ENCODE assay signal across 29 cellular contexts in the genomic region with DNA sequence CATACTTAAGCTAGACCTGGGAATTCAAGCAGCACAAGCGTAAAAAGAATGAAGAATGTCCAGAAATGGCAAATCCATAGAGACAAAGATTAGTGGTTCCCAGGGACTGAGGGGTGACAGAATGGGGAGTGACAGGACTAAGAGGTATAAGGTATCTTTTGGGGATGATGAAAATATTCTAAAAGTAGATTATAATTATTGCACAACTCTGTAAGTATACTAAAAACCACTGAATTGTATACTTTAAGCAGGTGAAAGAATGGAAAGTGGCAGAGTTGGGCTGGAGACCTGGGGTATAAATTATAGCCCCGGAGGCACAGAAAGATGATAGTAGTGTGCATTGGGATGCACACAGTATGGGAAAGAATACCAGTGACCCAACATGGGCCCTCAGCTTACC. TPM values are rescaled to one million over a fixed set of nuclear protein-coding genes. Genes with fewer than 3 reads are reported as not detected.
A peak's percentile ranks its signal among the peaks of the same experiment; 100 is the strongest.
DNase-seq lines count a peak whose midpoint lies in the region; ATAC-seq, FAIRE-seq and TF ChIP-seq lines count a peak whose summit lies in the region.
"Had no signal": no experiment of that assay in that cellular context is flagged by ENCODE, and none has a peak within 500 bp of the region (broad histone marks: within the 10 kb centered on the region; RNA-seq: fewer than 3 reads in every experiment).

No MANE protein-coding gene starts in this region.

- H3K9ac ChIP-seq in K562 (ENCODE audit: insufficient read depth in 1 of 2, low read depth in 2 of 2, low read length in 2 of 2), result no peak overlapping the region
- H3K9ac ChIP-seq: BLaER1, KMS-11 had no signal

- DNase-seq in activated T-cell treated with anti-CD3 and anti-CD28 coated beads, Interleukin-2, amount 50 U/mL, for 72 hours, result no peak
- no peak for DNase-seq in activated T-cell treated with anti-CD3 and anti-CD28 coated beads, Interleukin-2, amount 50 U/mL, for 48 hours
- DNase-seq in CD4-positive, CD25-positive, alpha-beta regulatory T cell, result no peak
- no peak for DNase-seq in CD8-positive, alpha-beta memory T cell
- no peak for DNase-seq in K562 (ENCODE audit: extremely low read depth in 1 of 4, low spot score in 3 of 4)
- no peak for DNase-seq in activated CD8-positive, alpha-beta memory T cell treated with anti-CD3 and anti-CD28 coated beads for 24 hours
- DNase-seq: Calu3, DMS153, DND-41, H7, NCI-H1048, NCI-H1417, NCI-H1694, NCI-H2029 treated with DMSO at 0.1 percent for 48 hours, NCI-H2227 treated with DMSO at 0.1 percent for 48 hours, NCI-H526 treated with DMSO at 0.1 percent for 48 hours, PC-9, SJCRH30 had no signal

- no peaks in the 10 kb centered on the region for H3K9me3 ChIP-seq in CD4-positive, CD25-positive, alpha-beta regulatory T cell (ENCODE audit: control insufficient read depth in 2 of 2, low read length in 2 of 2)
- no peaks in the 10 kb centered on the region for H3K9me3 ChIP-seq in CD8-positive, alpha-beta memory T cell (ENCODE audit: low read length)
- H3K9me3 ChIP-seq in K562 (replicated peaks; ENCODE audit: control insufficient read depth, insufficient read depth, low read depth, low read length), result no peaks in the 10 kb centered on the region
- H3K9me3 ChIP-seq: BLaER1, SJCRH30 had no signal

- no peak for TF ChIP-seq RAD21 in K562 (CRISPR knock-in tag; conservative IDR thresholded peaks at IDR 0.05 in 1 of 2, IDR thresholded peaks at IDR 0.05 in 1 of 2)

- H3K9me1 ChIP-seq in K562 (ENCODE audit: control insufficient read depth, insufficient read depth, low read length), result no peaks in the 10 kb centered on the region

- no peak overlapping the region for H2AFZ ChIP-seq in K562 (ENCODE audit: low read depth, low read length)
- H2AFZ ChIP-seq: PC-9 had no signal

- no peak for TF ChIP-seq CTCF in K562 (IDR thresholded peaks at IDR 0.05 in 2 of 3, conservative IDR thresholded peaks at IDR 0.05 in 1 of 3; ENCODE audit: insufficient read depth in 2 of 3, low read depth in 1 of 3, low read length in 3 of 3)

- ATAC-seq in activated T-cell treated with anti-CD3 and anti-CD28 coated beads, Interleukin-2, amount 50 U/mL, for 72 hours (replicated peaks in 1 of 2), result no peak
- ATAC-seq in CD4-positive, CD25-positive, alpha-beta regulatory T cell (ENCODE audit: low read depth in 2 of 2), result no peak
- ATAC-seq in K562, result no peak
- no peak for ATAC-seq in HG03565 (IDR thresholded peaks at IDR 0.05; ENCODE audit: unreplicated experiment)
- no peak for ATAC-seq in GM21786 (IDR thresholded peaks at IDR 0.05; ENCODE audit: unreplicated experiment)
- ATAC-seq: Right ventricle myocardium inferior, SK-N-SH treated with all-trans-retinoic acid at 6 μM for 48 hours had no signal

- in situ Hi-C loops in K562 (cut with MboI), result no loop called here

- H3K4me3 ChIP-seq in CD4-positive, CD25-positive, alpha-beta regulatory T cell (ENCODE audit: low read depth, low read length), result no peak overlapping the region
- no peak overlapping the region for H3K4me3 ChIP-seq in CD8-positive, alpha-beta memory T cell (ENCODE audit: low read length)
- H3K4me3 ChIP-seq in K562, result no peak overlapping the region
- H3K4me3 ChIP-seq: BLaER1, PC-9, SJCRH30 had no signal

- no peak overlapping the region for H3K4me2 ChIP-seq in K562 (ENCODE audit: insufficient read depth, low read length)
- H3K4me2 ChIP-seq: BLaER1, KMS-11, PC-9 had no signal

- H3K36me3 ChIP-seq in CD4-positive, CD25-positive, alpha-beta regulatory T cell (ENCODE audit: control insufficient read depth, insufficient read depth, low read length), result peaks cover 40% of the 10 kb centered on the region
- peaks cover 14% of the 10 kb centered on the region for H3K36me3 ChIP-seq in CD8-positive, alpha-beta memory T cell (ENCODE audit: insufficient read depth, low read length)
- H3K36me3 ChIP-seq in K562 (ENCODE audit: control insufficient read depth, insufficient read depth, low read length), result peaks cover 70% of the 10 kb centered on the region

- CTCF ChIA-PET in CD8-positive, alpha-beta memory T cell (lab: Charles Lee), result no interaction called here
- CTCF ChIA-PET in K562 (lab: Yijun Ruan, JAX; ENCODE audit: low intra/inter-chr PET ratio), result no interaction called here

- no peak overlapping the region for H3K27ac ChIP-seq in CD4-positive, CD25-positive, alpha-beta regulatory T cell (ENCODE audit: insufficient read depth, low read length, poor library complexity, severe bottlenecking)
- H3K27ac ChIP-seq in CD8-positive, alpha-beta memory T cell (ENCODE audit: low read depth, low read length), result no peak overlapping the region
- no peak overlapping the region for H3K27ac ChIP-seq in K562 (ENCODE audit: extremely low read depth, low read depth, low read length)
- H3K27ac ChIP-seq: BLaER1, KMS-11, PC-9, SJCRH30 had no signal

- H3K27ac Mint-ChIP-seq in activated T-cell treated with anti-CD3 and anti-CD28 coated beads, Interleukin-2, amount 50 U/mL, for 72 hours, result peak overlapping the region; percentile 79
- H3K27ac Mint-ChIP-seq in CD4-positive, CD25-positive, alpha-beta regulatory T cell, result peak overlapping the region; percentile 16 to 61 (median 24)
- peak overlapping the region in 6 of 8 donors; percentile 5 to 83 (median 61) for H3K27ac Mint-ChIP-seq in CD8-positive, alpha-beta memory T cell

- no peak for FAIRE-seq in K562 (lab: Jason Lieb, UNC)
- FAIRE-seq: GM19239, HTR-8/SVneo had no signal

- 94% methylated on average over 2 of the region's 2 CpGs for WGBS in K562 (ENCODE audit: insufficient coverage, low coverage, missing lambda C conversion rate)

- H3K36me3 Mint-ChIP-seq in activated T-cell treated with anti-CD3 and anti-CD28 coated beads, Interleukin-2, amount 50 U/mL, for 72 hours (ENCODE audit: insufficient read depth in 2 of 2), result peaks cover 14 to 17% of the 10 kb centered on the region in 2 donors
- H3K36me3 Mint-ChIP-seq in CD4-positive, CD25-positive, alpha-beta regulatory T cell, result peaks cover 20% of the 10 kb centered on the region
- H3K36me3 Mint-ChIP-seq in CD8-positive, alpha-beta memory T cell, result peaks cover 0 to 55% (median 15%) of the 10 kb centered on the region in 3 donors

- no TSS peak for BruUV-seq in K562 (replicated peaks; lab: Mats Ljungman, UMichigan)

- TF ChIP-seq EP300 in K562 (IDR thresholded peaks at IDR 0.05; ENCODE audit: low read length), result no peak

- H3K4me1 Mint-ChIP-seq in activated T-cell treated with anti-CD3 and anti-CD28 coated beads, Interleukin-2, amount 50 U/mL, for 72 hours (ENCODE audit: low read depth), result peaks cover 49% of the 10 kb centered on the region
- H3K4me1 Mint-ChIP-seq in CD4-positive, CD25-positive, alpha-beta regulatory T cell, result peaks cover 22 to 71% (median 34%) of the 10 kb centered on the region in 4 donors
- peaks cover 46 to 66% (median 64%) of the 10 kb centered on the region in 3 donors for H3K4me1 Mint-ChIP-seq in CD8-positive, alpha-beta memory T cell

- TF ChIP-seq POLR2A in K562 (conservative IDR thresholded peaks at IDR 0.05), result no peak

- H3K4me1 ChIP-seq in CD4-positive, CD25-positive, alpha-beta regulatory T cell (ENCODE audit: control insufficient read depth, insufficient read depth, low read length, poor library complexity, severe bottlenecking), result peaks cover 33% of the 10 kb centered on the region
- H3K4me1 ChIP-seq in CD8-positive, alpha-beta memory T cell (ENCODE audit: insufficient read depth, low read length), result peaks cover 27% of the 10 kb centered on the region
- H3K4me1 ChIP-seq in K562 (replicated peaks in 1 of 2; ENCODE audit: control insufficient read depth in 2 of 2, insufficient read depth in 2 of 2, low read length in 2 of 2), result peaks cover 9 to 10% of the 10 kb centered on the region in 2 experiments; a peak in 3 of 5 replicates
- H3K4me1 ChIP-seq: SJCRH30 had no signal

- intact Hi-C loops in K562 (cut with micrococcal nuclease), result no loop called here

- no peaks in the 10 kb centered on the region for H3K27me3 Mint-ChIP-seq in activated T-cell treated with anti-CD3 and anti-CD28 coated beads, Interleukin-2, amount 50 U/mL, for 72 hours (ENCODE audit: low read depth)
- H3K27me3 Mint-ChIP-seq in CD4-positive, CD25-positive, alpha-beta regulatory T cell, result no peaks in the 10 kb centered on the region
- no peaks in the 10 kb centered on the region for H3K27me3 Mint-ChIP-seq in CD8-positive, alpha-beta memory T cell

- POLR2A ChIA-PET in CD8-positive, alpha-beta memory T cell (lab: Charles Lee), result no interaction called here
- POLR2A ChIA-PET in K562 (lab: Yijun Ruan, JAX), result no interaction called here

- peaks cover 76% of the 10 kb centered on the region for H3K79me2 ChIP-seq in K562 (ENCODE audit: control insufficient read depth, insufficient read depth, low read length)

- H3K4me3 Mint-ChIP-seq in activated T-cell treated with anti-CD3 and anti-CD28 coated beads, Interleukin-2, amount 50 U/mL, for 72 hours, result no peak overlapping the region
- peak overlapping the region in 1 of 4 donors; percentile 33 for H3K4me3 Mint-ChIP-seq in CD4-positive, CD25-positive, alpha-beta regulatory T cell
- peak overlapping the region in 1 of 7 donors; percentile 50 for H3K4me3 Mint-ChIP-seq in CD8-positive, alpha-beta memory T cell

- H3K27me3 ChIP-seq in CD4-positive, CD25-positive, alpha-beta regulatory T cell (ENCODE audit: control insufficient read depth, insufficient read depth, low read length), result no peaks in the 10 kb centered on the region
- no peaks in the 10 kb centered on the region for H3K27me3 ChIP-seq in CD8-positive, alpha-beta memory T cell (ENCODE audit: insufficient read depth, low read length, poor library complexity, severe bottlenecking)
- no peaks in the 10 kb centered on the region for H3K27me3 ChIP-seq in K562 (ENCODE audit: control insufficient read depth in 2 of 2, insufficient read depth in 2 of 2, low read length in 2 of 2)
- H3K27me3 ChIP-seq: BLaER1, SJCRH30 had no signal

- H3K9me3 Mint-ChIP-seq in activated T-cell treated with anti-CD3 and anti-CD28 coated beads, Interleukin-2, amount 50 U/mL, for 72 hours, result no peaks in the 10 kb centered on the region
- peaks cover 0 to 1% (median 0%) of the 10 kb centered on the region in 7 donors for H3K9me3 Mint-ChIP-seq in CD4-positive, CD25-positive, alpha-beta regulatory T cell
- no peaks in the 10 kb centered on the region for H3K9me3 Mint-ChIP-seq in CD8-positive, alpha-beta memory T cell

- H4K20me1 ChIP-seq in K562 (replicated peaks; ENCODE audit: control insufficient read depth, insufficient read depth, low read length), result peaks cover 17% of the 10 kb centered on the region; the same call in 1 of the 2 replicates

RNA-seq across cellular contexts. Expression of a gene that starts 5.6 kb away (rescaled TPM):
- total RNA-seq in activated T-cell treated with anti-CD3 and anti-CD28 coated beads, Interleukin-2, amount 50 U/mL, for 72 hours, result 10 to 100 TPM; 89.0 to 89.3 TPM
- total RNA-seq in CD4-positive, CD25-positive, alpha-beta regulatory T cell, result 61.9 TPM
- 100 to 1,000 TPM; 229 to 275 (median 252) TPM for polyA plus RNA-seq in CD4-positive, CD25-positive, alpha-beta regulatory T cell
- 100 to 1,000 TPM; 105 to 106 TPM for total RNA-seq in CD8-positive, alpha-beta memory T cell
- 230 TPM for polyA plus RNA-seq in CD8-positive, alpha-beta memory T cell
- 34.5 and 36.9 TPM in 2 replicates for total RNA-seq in K562 (2011; cell fraction: chromatin; rRNA removed; ENCODE audit: low replicate concordance)
- 28.4 and 29.7 TPM in 2 replicates for total RNA-seq in K562 (2011; cell fraction: nucleolus; rRNA removed)
- 50.7 and 104 TPM in 2 replicates for total RNA-seq in K562 (2011; cell fraction: nucleoplasm; rRNA removed)
- 105 and 110 TPM in 2 replicates for total RNA-seq in K562 (2014; rRNA removed)
- total RNA-seq in K562 (2014; rRNA removed; fragmentation: Illumina TruSeq; extraction: Trizol), result 148 and 174 TPM in 2 replicates
- total RNA-seq in K562 (2015; rRNA removed; fragmentation: Illumina TruSeq; extraction: Trizol), result 148 and 161 TPM in 2 replicates
- 139 and 140 TPM in 2 replicates for total RNA-seq in K562 (2021)
- 295 and 316 TPM in 2 replicates for polyA plus RNA-seq in K562 (2011; rRNA removed)
- 189 and 259 TPM in 2 replicates for polyA plus RNA-seq in K562 (2011; cell fraction: cytosol; rRNA removed)
- 67.0 and 104 TPM in 2 replicates for polyA plus RNA-seq in K562 (2011; cell fraction: nucleus; rRNA removed)
- 244 and 289 TPM in 2 replicates for polyA plus RNA-seq in K562 (2012)
- 250 and 293 TPM in 2 replicates for polyA plus RNA-seq in K562 (2014; fragmentation: Illumina TruSeq; extraction: Trizol)
- 100 to 1,000 TPM; 538 to 634 TPM for polyA plus RNA-seq in K562 (2014; fragmentation: Nextera tagmentation; extraction: Ambion mirVana)
- polyA plus RNA-seq in K562 (2014; rRNA removed), result 252 and 265 TPM in 2 replicates
- 110 and 120 TPM in 2 replicates for polyA minus RNA-seq in K562 (2011; rRNA and poly(A)+ RNA removed)
- 37.0 and 45.9 TPM in 2 replicates for polyA minus RNA-seq in K562 (2011; cell fraction: cytosol; rRNA and poly(A)+ RNA removed)
- 11.7 and 28.9 TPM in 2 replicates for polyA minus RNA-seq in K562 (2011; cell fraction: nucleus; rRNA and poly(A)+ RNA removed)

RNA-seq across cellular contexts. Expression of a gene that starts 13.0 kb away (rescaled TPM):
- total RNA-seq in activated T-cell treated with anti-CD3 and anti-CD28 coated beads, Interleukin-2, amount 50 U/mL, for 72 hours, result not detected
- not detected for total RNA-seq in CD4-positive, CD25-positive, alpha-beta regulatory T cell
- not detected for polyA plus RNA-seq in CD4-positive, CD25-positive, alpha-beta regulatory T cell
- not detected for total RNA-seq in CD8-positive, alpha-beta memory T cell
- polyA plus RNA-seq in CD8-positive, alpha-beta memory T cell, result not detected
- not detected in 2 replicates for total RNA-seq in K562 (2011; cell fraction: chromatin; rRNA removed; ENCODE audit: low replicate concordance)
- total RNA-seq in K562 (2011; cell fraction: nucleolus; rRNA removed), result not detected in 2 replicates
- not detected in 2 replicates for total RNA-seq in K562 (2011; cell fraction: nucleoplasm; rRNA removed)
- total RNA-seq in K562 (2014; rRNA removed) (not detected in 2 replicates), K562 (2014; rRNA removed; fragmentation: Illumina TruSeq; extraction: Trizol) (not detected in 2 replicates), K562 (2015; rRNA removed; fragmentation: Illumina TruSeq; extraction: Trizol) (not detected in 2 replicates), K562 (2021) (not detected in 2 replicates)
- polyA plus RNA-seq in K562 (2011; rRNA removed) (not detected in 2 replicates), K562 (2014; fragmentation: Illumina TruSeq; extraction: Trizol) (not detected in 2 replicates), K562 (2014; fragmentation: Nextera tagmentation; extraction: Ambion mirVana) (not detected), K562 (2014; rRNA removed) (not detected in 2 replicates)
- not detected in 2 replicates for polyA plus RNA-seq in K562 (2011; cell fraction: cytosol; rRNA removed)
- polyA plus RNA-seq in K562 (2011; cell fraction: nucleus; rRNA removed), result not detected in 2 replicates
- not detected in 2 replicates for polyA plus RNA-seq in K562 (2012)
- polyA minus RNA-seq in K562 (2011; rRNA and poly(A)+ RNA removed), result not detected in 2 replicates
- not detected in 2 replicates for polyA minus RNA-seq in K562 (2011; cell fraction: cytosol; rRNA and poly(A)+ RNA removed)
- not detected in 2 replicates for polyA minus RNA-seq in K562 (2011; cell fraction: nucleus; rRNA and poly(A)+ RNA removed)
- total RNA-seq: A172, Calu3, H7, NCI-H460, PC-9, Right ventricle myocardium inferior, RPMI7951, SJCRH30 had no signal

RNA-seq across cellular contexts. Expression of a gene that starts 20.5 kb away (rescaled TPM):
- 10 to 100 TPM; 61.1 to 61.7 TPM for total RNA-seq in activated T-cell treated with anti-CD3 and anti-CD28 coated beads, Interleukin-2, amount 50 U/mL, for 72 hours
- 76.6 TPM for total RNA-seq in CD4-positive, CD25-positive, alpha-beta regulatory T cell
- 10 to 100 TPM in 3 of 4 donors, 1 to 10 TPM in 1; 5.9 to 17.3 (median 12.1) TPM for polyA plus RNA-seq in CD4-positive, CD25-positive, alpha-beta regulatory T cell
- total RNA-seq in CD8-positive, alpha-beta memory T cell, result 10 to 100 TPM; 38.5 to 38.6 TPM
- polyA plus RNA-seq in CD8-positive, alpha-beta memory T cell, result 36.4 TPM
- total RNA-seq in K562 (2011; cell fraction: chromatin; rRNA removed; ENCODE audit: low replicate concordance), result 75.2 and 83.6 TPM in 2 replicates
- total RNA-seq in K562 (2011; cell fraction: nucleolus; rRNA removed), result 45.5 and 50.2 TPM in 2 replicates
- total RNA-seq in K562 (2011; cell fraction: nucleoplasm; rRNA removed), result 91.8 and 160 TPM in 2 replicates
- total RNA-seq in K562 (2014; rRNA removed) (73.9 and 82.2 TPM in 2 replicates), K562 (2014; rRNA removed; fragmentation: Illumina TruSeq; extraction: Trizol) (109 and 120 TPM in 2 replicates), K562 (2015; rRNA removed; fragmentation: Illumina TruSeq; extraction: Trizol) (90.5 and 91.1 TPM in 2 replicates), K562 (2021) (79.4 and 93.6 TPM in 2 replicates)
- polyA plus RNA-seq in K562 (2011; rRNA removed) (49.8 and 55.3 TPM in 2 replicates), K562 (2014; fragmentation: Illumina TruSeq; extraction: Trizol) (73.5 and 84.1 TPM in 2 replicates), K562 (2014; fragmentation: Nextera tagmentation; extraction: Ambion mirVana) (10 to 100 TPM; 16.3 to 22.7 TPM), K562 (2014; rRNA removed) (58.7 and 74.2 TPM in 2 replicates)
- polyA plus RNA-seq in K562 (2011; cell fraction: cytosol; rRNA removed), result 19.7 and 34.1 TPM in 2 replicates
- polyA plus RNA-seq in K562 (2011; cell fraction: nucleus; rRNA removed), result 35.5 and 39.4 TPM in 2 replicates
- 78.7 and 123 TPM in 2 replicates for polyA plus RNA-seq in K562 (2012)
- 70.6 and 72.7 TPM in 2 replicates for polyA minus RNA-seq in K562 (2011; rRNA and poly(A)+ RNA removed)
- 22.2 and 30.4 TPM in 2 replicates for polyA minus RNA-seq in K562 (2011; cell fraction: cytosol; rRNA and poly(A)+ RNA removed)
- polyA minus RNA-seq in K562 (2011; cell fraction: nucleus; rRNA and poly(A)+ RNA removed), result 11.8 and 13.1 TPM in 2 replicates

RNA-seq across cellular contexts. Expression of a gene that starts 43.7 kb away (rescaled TPM):
- 10 to 100 TPM in 1 of 2 donors, 1 to 10 TPM in 1; 9.4 to 11.8 TPM for total RNA-seq in activated T-cell treated with anti-CD3 and anti-CD28 coated beads, Interleukin-2, amount 50 U/mL, for 72 hours
- 3.6 TPM for total RNA-seq in CD4-positive, CD25-positive, alpha-beta regulatory T cell
- 1 to 10 TPM in 3 of 4 donors, under 1 TPM in 1; 0.68 to 3.7 (median 2.8) TPM for polyA plus RNA-seq in CD4-positive, CD25-positive, alpha-beta regulatory T cell
- 1 to 10 TPM; 5.0 to 5.1 TPM for total RNA-seq in CD8-positive, alpha-beta memory T cell
- polyA plus RNA-seq in CD8-positive, alpha-beta memory T cell, result 10.3 TPM
- 3.6 and 5.6 TPM in 2 replicates for total RNA-seq in K562 (2011; cell fraction: chromatin; rRNA removed; ENCODE audit: low replicate concordance)
- total RNA-seq in K562 (2011; cell fraction: nucleolus; rRNA removed), result 3.4 and 4.5 TPM in 2 replicates
- total RNA-seq in K562 (2011; cell fraction: nucleoplasm; rRNA removed), result 3.7 and 4.1 TPM in 2 replicates
- total RNA-seq in K562 (2014; rRNA removed) (2.5 and 4.7 TPM in 2 replicates), K562 (2014; rRNA removed; fragmentation: Illumina TruSeq; extraction: Trizol) (2.7 TPM in 2 replicates), K562 (2015; rRNA removed; fragmentation: Illumina TruSeq; extraction: Trizol) (1.7 and 1.8 TPM in 2 replicates), K562 (2021) (3.1 and 3.2 TPM in 2 replicates)
- polyA plus RNA-seq in K562 (2011; rRNA removed) (3.6 and 4.4 TPM in 2 replicates), K562 (2014; fragmentation: Illumina TruSeq; extraction: Trizol) (3.2 and 3.8 TPM in 2 replicates), K562 (2014; fragmentation: Nextera tagmentation; extraction: Ambion mirVana) (1 to 10 TPM in 1 of 2 experiments, under 1 TPM in 1; 0.42 to 1.0 TPM), K562 (2014; rRNA removed) (2.7 and 2.9 TPM in 2 replicates)
- 4.2 and 5.7 TPM in 2 replicates for polyA plus RNA-seq in K562 (2011; cell fraction: cytosol; rRNA removed)
- 1.3 and 1.9 TPM in 2 replicates for polyA plus RNA-seq in K562 (2011; cell fraction: nucleus; rRNA removed)
- polyA plus RNA-seq in K562 (2012), result 1.8 and 2.8 TPM in 2 replicates
- 2.3 and 3.5 TPM in 2 replicates for polyA minus RNA-seq in K562 (2011; rRNA and poly(A)+ RNA removed)
- polyA minus RNA-seq in K562 (2011; cell fraction: cytosol; rRNA and poly(A)+ RNA removed), result 1.9 and 3.1 TPM in 2 replicates
- 1.1 and 1.2 TPM in 2 replicates for polyA minus RNA-seq in K562 (2011; cell fraction: nucleus; rRNA and poly(A)+ RNA removed)

Comparison
In these comparisons a context has a peak if more than half of its experiments do, and no peak if none do; other contexts are left out.
1. H3K27ac Mint-ChIP-seq: peak in every context shown above with its lines; median percentile 79 in activated T-cell treated with anti-CD3 and anti-CD28 coated beads, Interleukin-2, amount 50 U/mL, for 72 hours; 61 in CD8-positive, alpha-beta memory T cell; 24 in CD4-positive, CD25-positive, alpha-beta regulatory T cell.